8 cellular contexts compared by ENCODE assay signal in the genomic region with DNA sequence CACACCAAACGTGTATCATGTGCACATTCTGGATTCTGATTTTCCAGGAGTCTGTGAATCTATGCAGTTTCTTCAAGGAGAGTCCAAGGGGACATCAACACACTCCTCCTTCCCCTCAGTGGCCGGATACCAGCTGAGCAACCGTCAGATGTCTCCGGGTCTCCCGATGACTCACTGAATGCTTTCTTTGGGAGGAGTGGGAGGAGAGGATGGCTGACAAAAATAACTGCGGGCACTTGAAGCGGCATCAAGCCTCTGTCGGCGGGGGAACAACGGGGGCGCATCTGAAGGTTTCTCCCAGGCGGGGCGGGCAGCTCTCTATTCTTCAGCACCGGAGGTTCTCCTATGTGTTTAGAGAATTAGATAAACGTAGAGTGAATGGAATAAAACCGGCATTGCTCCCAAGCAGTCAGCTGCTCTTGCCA.
DNase-seq lines count a peak whose midpoint lies in the region; ATAC-seq and TF ChIP-seq lines count a peak whose summit lies in the region.

No MANE protein-coding gene starts in this region.

- TF ChIP-seq CTCF in AG09309 (IDR thresholded peaks at IDR 0.05; ENCODE audit: control insufficient read depth, insufficient read depth, low read depth, low read length, missing control alignments), result no peak

- no peak for ATAC-seq in HG02973 (IDR thresholded peaks at IDR 0.05; ENCODE audit: unreplicated experiment)

- in situ Hi-C loops in KBM-7 (cut with MboI; ENCODE audit: low pct_unique_long_range_greater_than_20kb, low sequenced_read_pairs), result no loop called here

- peak overlapping the region; percentile 34 for H3K4me3 ChIP-seq in AG09309 (ENCODE audit: control insufficient read depth, low read depth, low read length)

- DNase-seq in AG09309 (ENCODE audit: low read depth) (no peak), KBM-7 (peak; percentile 70), brain pericyte (ENCODE audit: low read depth, low spot score) (peak; percentile 42), medulla oblongata (ENCODE audit: extremely low spot score) (peak; percentile 58), NCI-H526 treated with DMSO at 0.1 percent for 48 hours (lab: John Stamatoyannopoulos, UW) (no peak), NOMO-1 (lab: John Stamatoyannopoulos, UW; ENCODE audit: unreplicated experiment in 2 of 2) (no peak), NCI-H2081 treated with DMSO at 0.1 percent for 48 hours (lab: John Stamatoyannopoulos, UW) (no peak)

Comparison
In these comparisons a context has a peak if more than half of its experiments do, and no peak if none do; other contexts are left out.
1. DNase-seq: peak in KBM-7 (single experiment), brain pericyte (single experiment) and medulla oblongata (single experiment); none in AG09309 (single experiment), NCI-H526 treated with DMSO at 0.1 percent for 48 hours (single experiment), NOMO-1 (0 of 2) and NCI-H2081 treated with DMSO at 0.1 percent for 48 hours (single experiment).